ENCODE assay signal across 1 cellular context in genomic region chr12:69633061-69633460, GRCh38.
TF ChIP-seq lines count a peak whose summit lies in the region.

No MANE protein-coding gene starts in this region.

TF ChIP-seq in H1, 55 proteins besides CTCF, POLR2A, EP300 and RAD21:
- TF ChIP-seq EGR1 (IDR thresholded peaks at IDR 0.05; ENCODE audit: borderline replicate concordance, low read depth, low read length): no peak
- no peak for TF ChIP-seq TCF12 (IDR thresholded peaks at IDR 0.05; ENCODE audit: low read depth, low read length)
- no peak for TF ChIP-seq FOSL1 (IDR thresholded peaks at IDR 0.05; ENCODE audit: insufficient read depth, low read depth, low read length)
- TF ChIP-seq USF2 (IDR thresholded peaks at IDR 0.05; ENCODE audit: low read length): no peak
- TF ChIP-seq SUZ12 (IDR thresholded peaks at IDR 0.05; ENCODE audit: low read length): no peak
- TF ChIP-seq SP2 (IDR thresholded peaks at IDR 0.05; ENCODE audit: low read length): no peak
- no peak for TF ChIP-seq SIN3A (conservative IDR thresholded peaks at IDR 0.05 in 1 of 2, IDR thresholded peaks at IDR 0.05 in 1 of 2; ENCODE audit: low read depth in 1 of 2, low read length in 2 of 2)
- TF ChIP-seq SRF (IDR thresholded peaks at IDR 0.05; ENCODE audit: low read depth, low read length): no peak
- TF ChIP-seq CBX8 (IDR thresholded peaks at IDR 0.05; ENCODE audit: borderline replicate concordance, low read depth, low read length): no peak
- TF ChIP-seq SP4 (IDR thresholded peaks at IDR 0.05; ENCODE audit: low read length): no peak
- TF ChIP-seq EZH2 (IDR thresholded peaks at IDR 0.05; ENCODE audit: low read depth, low read length, severe bottlenecking): no peak
- no peak for TF ChIP-seq POLR2AphosphoS5 (IDR thresholded peaks at IDR 0.05; ENCODE audit: low read depth, low read length)
- no peak for TF ChIP-seq YY1 (IDR thresholded peaks at IDR 0.05; ENCODE audit: low read depth, low read length)
- TF ChIP-seq CHD7 (IDR thresholded peaks at IDR 0.05; ENCODE audit: insufficient replicate concordance, low read length): no peak
- TF ChIP-seq POU5F1 (IDR thresholded peaks at IDR 0.05; ENCODE audit: low read depth, low read length): no peak
- no peak for TF ChIP-seq GABPA (IDR thresholded peaks at IDR 0.05; ENCODE audit: borderline replicate concordance, insufficient read depth, low read length)
- TF ChIP-seq SAP30 (IDR thresholded peaks at IDR 0.05; ENCODE audit: insufficient read depth, insufficient replicate concordance, low read length): no peak
- TF ChIP-seq TBP (IDR thresholded peaks at IDR 0.05; ENCODE audit: low read depth, low read length): no peak
